Comparison of ENCODE assay signal across 34 cellular contexts in the genomic region with DNA sequence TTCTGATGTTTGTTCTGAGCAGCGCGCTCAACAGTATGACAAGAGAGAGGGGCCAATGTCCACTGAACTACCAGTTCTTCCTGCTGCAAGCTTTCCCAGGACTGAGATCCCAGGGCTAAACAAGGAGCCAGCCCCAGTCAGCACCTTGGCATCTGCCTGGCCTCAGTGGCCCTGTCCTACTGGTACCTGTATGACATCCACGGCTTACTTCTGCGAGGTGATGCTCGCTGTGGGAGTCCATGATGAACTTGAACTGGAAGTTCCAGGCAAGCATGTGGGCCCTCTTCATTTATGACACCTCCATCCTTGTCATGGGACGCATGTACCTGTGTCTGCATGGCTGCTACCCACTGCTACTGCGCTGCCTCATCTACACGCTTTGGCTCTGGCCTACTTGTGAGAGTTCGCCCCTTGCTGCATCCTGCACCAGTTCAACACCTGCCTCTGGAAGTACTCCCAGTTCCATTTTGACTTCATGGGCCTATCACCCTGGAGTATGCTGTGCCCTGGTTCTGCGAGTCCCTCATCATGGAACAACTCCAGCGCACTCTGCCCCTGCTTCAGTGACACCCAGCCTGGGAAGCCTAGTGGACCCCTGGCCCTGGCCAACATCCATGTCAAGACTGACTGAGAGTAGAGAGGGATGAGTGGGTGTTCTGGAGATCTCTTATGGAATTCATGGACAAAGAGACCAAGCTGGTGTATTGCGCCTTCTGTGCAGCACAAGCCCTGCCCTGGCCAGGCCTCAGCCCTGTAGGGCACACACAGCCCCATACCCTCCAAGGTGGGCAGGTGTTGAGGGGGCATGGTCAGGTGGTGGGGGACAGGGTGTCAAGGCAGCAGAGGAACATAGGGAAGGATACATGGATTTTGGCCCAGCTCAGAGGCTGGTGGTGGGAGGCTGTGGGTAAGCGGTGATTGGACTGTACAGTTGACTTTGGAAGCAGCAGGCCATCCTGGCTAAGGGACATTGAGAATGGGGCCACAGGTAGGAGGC.
"Had no signal": no experiment of that assay in that cellular context is flagged by ENCODE, and none has a peak within 500 bp of the region (broad histone marks: within the 10 kb centered on the region; RNA-seq: fewer than 3 reads in every experiment).

No MANE protein-coding gene starts in this region.

- H3K9me3 Mint-ChIP-seq: activated B cell treated with CpG ODN at 0.5 μM for 24 hours; activated T-helper 1 cell treated with anti-CD3 and anti-CD28 coated beads, Interleukin-12 subunit alpha, Interleukin-12 subunit beta, Interleukin-2, Interleukin-4 antibody, amounts not matched to agents 30 ng/mL and 10 ng/mL and 1 ng/mL, durations not matched to agents 14 hours and 24 hours and 36 hours had no signal

- H3K27ac Mint-ChIP-seq: activated B cell treated with CpG ODN at 0.5 μM for 24 hours; activated CD4-positive, alpha-beta memory T cell treated with anti-CD3 and anti-CD28 coated beads for 36 hours; activated naive CD8-positive, alpha-beta T cell treated with anti-CD3 and anti-CD28 coated beads for 36 hours; activated T-helper 1 cell treated with anti-CD3 and anti-CD28 coated beads, Interleukin-12 subunit alpha, Interleukin-12 subunit beta, Interleukin-2, Interleukin-4 antibody, amounts not matched to agents 30 ng/mL and 10 ng/mL and 1 ng/mL, durations not matched to agents 14 hours and 24 hours and 36 hours had no signal

- H3K4me1 Mint-ChIP-seq: activated B cell treated with CpG ODN at 0.5 μM for 24 hours; activated naive CD8-positive, alpha-beta T cell treated with anti-CD3 and anti-CD28 coated beads for 36 hours had no signal

- H3K36me3 Mint-ChIP-seq: activated CD4-positive, alpha-beta memory T cell treated with anti-CD3 and anti-CD28 coated beads for 36 hours; activated naive CD8-positive, alpha-beta T cell treated with anti-CD3 and anti-CD28 coated beads for 36 hours had no signal

- H3K4me3 ChIP-seq: ascending aorta, cardiac muscle cell, MG63, Peyer's patch had no signal

- H3K27me3 Mint-ChIP-seq: activated B cell treated with CpG ODN at 0.5 μM for 24 hours; activated CD4-positive, alpha-beta memory T cell treated with anti-CD3 and anti-CD28 coated beads for 36 hours; activated naive CD8-positive, alpha-beta T cell treated with anti-CD3 and anti-CD28 coated beads for 36 hours had no signal

- ATAC-seq: activated T-cell treated with anti-CD3 and anti-CD28 coated beads, Interleukin-2, amount 50 U/mL, for 4 hours; PC-3 had no signal

- DNase-seq: activated B cell treated with CpG ODN at 0.5 μM for 24 hours; activated CD4-positive, alpha-beta memory T cell treated with anti-CD3 and anti-CD28 coated beads for 36 hours; activated CD4-positive, alpha-beta T cell treated with anti-CD3 and anti-CD28 coated beads for 4 hours; activated CD4-positive, alpha-beta T cell treated with anti-CD3 and anti-CD28 coated beads, Interleukin-2, amount 50 U/mL, for 1 hour; activated CD4-positive, CD25-positive, alpha-beta regulatory T cell treated with anti-CD3 and anti-CD28 coated beads, Interleukin-2, amount 50 U/mL, for 72 hours; activated CD8-positive, alpha-beta memory T cell treated with anti-CD3 and anti-CD28 coated beads, Interleukin-2, amount 50 U/mL, for 4 hours; activated naive CD4-positive, alpha-beta T cell; activated naive CD4-positive, alpha-beta T cell treated with anti-CD3 and anti-CD28 coated beads, Interleukin-2, amount 50 U/mL, for 16 hours; activated naive CD8-positive, alpha-beta T cell treated with anti-CD3 and anti-CD28 coated beads for 36 hours; activated T-cell treated with anti-CD3 and anti-CD28 coated beads for 4 hours; activated T-cell treated with anti-CD3 and anti-CD28 coated beads, Interleukin-2, amount 50 U/mL, for 4 hours; amniotic stem cell; Kasumi-1; KG1; MG63; NCI-H1092; NCI-H1436 treated with DMSO at 0.1 percent for 48 hours; NCI-H1694 treated with DMSO at 0.1 percent for 48 hours; NCI-H2029; NCI-H2171; NCI-H510A; NCI-H526; NCI-H748 treated with DMSO at 0.1 percent for 48 hours; NK-92 treated with Interleukin-12 subunit alpha and Interleukin-12 subunit beta, amount 100 ng/mL, for 24 hours; PC-3; Peyer's patch; RPMI8226; SW 1271; T-helper 1 cell; T-helper 2 cell; T-helper 9 cell had no signal

- H3K36me3 ChIP-seq: ascending aorta, cardiac muscle cell, MG63, Peyer's patch had no signal

- H3K27me3 ChIP-seq: ascending aorta, cardiac muscle cell, MG63, Peyer's patch had no signal

- H3K4me3 Mint-ChIP-seq: activated B cell treated with CpG ODN at 0.5 μM for 24 hours; activated CD4-positive, alpha-beta memory T cell treated with anti-CD3 and anti-CD28 coated beads for 36 hours; activated naive CD8-positive, alpha-beta T cell treated with anti-CD3 and anti-CD28 coated beads for 36 hours; activated T-cell treated with anti-CD3 and anti-CD28 coated beads, Interleukin-2, amount 50 U/mL, for 4 hours; activated T-helper 1 cell treated with anti-CD3 and anti-CD28 coated beads, Interleukin-12 subunit alpha, Interleukin-12 subunit beta, Interleukin-2, Interleukin-4 antibody, amounts not matched to agents 30 ng/mL and 10 ng/mL and 1 ng/mL, durations not matched to agents 14 hours and 24 hours and 36 hours had no signal
